In the genomic region with DNA sequence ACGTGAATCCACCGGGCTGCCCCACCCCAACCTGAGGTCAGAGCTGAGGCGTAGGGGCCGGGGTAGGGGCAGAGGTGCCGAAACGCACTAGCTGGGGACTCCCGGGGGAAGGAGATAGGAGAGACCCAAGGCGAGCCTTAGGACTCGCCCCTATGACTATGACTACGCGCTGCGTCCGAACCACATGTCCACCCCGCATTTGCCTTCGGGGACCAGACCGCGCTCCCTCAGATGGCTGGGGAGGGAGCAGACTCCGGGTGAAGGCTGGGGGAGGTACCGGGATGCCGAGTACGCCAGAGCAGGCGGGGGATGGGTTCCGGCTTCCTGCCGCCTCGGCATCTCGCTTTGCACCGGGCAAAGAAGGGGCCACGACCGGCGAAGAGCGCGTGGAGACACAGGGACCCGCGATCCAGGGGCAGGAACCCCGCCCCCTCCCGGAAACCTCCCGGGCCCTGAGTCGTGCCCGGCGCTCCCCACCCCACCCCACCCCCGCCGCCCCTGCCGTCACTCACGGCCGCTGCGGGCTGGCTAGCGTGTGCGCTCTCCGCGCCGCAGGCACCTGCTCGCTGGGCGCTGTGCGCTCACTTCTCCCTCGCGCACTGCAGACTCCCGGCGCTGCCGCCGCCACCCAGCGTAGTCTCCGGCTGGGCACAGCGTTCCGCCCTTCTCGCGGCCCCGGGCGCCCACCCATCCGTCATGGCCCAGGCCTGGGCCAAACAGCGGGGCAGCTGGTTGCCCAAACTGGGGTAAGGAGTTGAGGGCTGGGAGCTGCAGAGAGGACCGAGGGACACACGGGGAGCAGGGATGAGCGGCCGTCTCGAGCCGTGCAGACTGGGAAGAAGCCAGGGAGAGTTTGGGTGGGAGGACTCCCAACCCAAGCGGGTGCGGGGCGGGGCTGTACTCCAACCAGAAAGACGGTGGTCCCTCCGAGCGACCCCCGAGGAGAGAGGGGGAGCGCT, we compare ENCODE assay signal across 13 cellular contexts. TPM values are rescaled to one million over a fixed set of nuclear protein-coding genes. Genes with fewer than 3 reads are reported as not detected.
DNase-seq lines count a peak whose midpoint lies in the region; ATAC-seq and TF ChIP-seq lines count a peak whose summit lies in the region.
"Had no signal": no experiment of that assay in that cellular context is flagged by ENCODE, and none has a peak within 500 bp of the region (broad histone marks: within the 10 kb centered on the region; RNA-seq: fewer than 3 reads in every experiment).

No MANE protein-coding gene starts in this region.

- H3K9me3 Mint-ChIP-seq in activated T-cell treated with anti-CD3 and anti-CD28 coated beads, Interleukin-2, amount 50 U/mL, for 4 hours: no peaks in the 10 kb centered on the region
- peaks cover 5% of the 10 kb centered on the region in 2 donors for H3K9me3 Mint-ChIP-seq in stimulated activated naive B cell treated with anti-CD40 and anti-IgM and Interleukin-4, amounts not matched to agents 10 μg/mL and 1 μg/mL and 100 μg/mL, for 72 hours

- peaks cover 51% of the 10 kb centered on the region for H3K4me1 ChIP-seq in suprapubic skin

- H3K27ac ChIP-seq in suprapubic skin: no peak overlapping the region

- peaks cover 63% of the 10 kb centered on the region for H3K27me3 Mint-ChIP-seq in activated T-cell treated with anti-CD3 and anti-CD28 coated beads, Interleukin-2, amount 50 U/mL, for 4 hours (ENCODE audit: low read depth)
- H3K27me3 Mint-ChIP-seq in stimulated activated naive B cell treated with anti-CD40 and anti-IgM and Interleukin-4, amounts not matched to agents 10 μg/mL and 1 μg/mL and 100 μg/mL, for 72 hours: peaks cover 48 to 83% of the 10 kb centered on the region in 2 donors

- no peaks in the 10 kb centered on the region for H3K36me3 ChIP-seq in suprapubic skin

- H3K27me3 ChIP-seq in suprapubic skin: peaks cover 95% of the 10 kb centered on the region

- TF ChIP-seq POLR2A in suprapubic skin (IDR thresholded peaks at IDR 0.05): no peak

- H3K36me3 Mint-ChIP-seq in activated T-cell treated with anti-CD3 and anti-CD28 coated beads, Interleukin-2, amount 50 U/mL, for 4 hours (ENCODE audit: insufficient read depth): no peaks in the 10 kb centered on the region
- peaks cover 2 to 13% of the 10 kb centered on the region in 2 donors for H3K36me3 Mint-ChIP-seq in stimulated activated naive B cell treated with anti-CD40 and anti-IgM and Interleukin-4, amounts not matched to agents 10 μg/mL and 1 μg/mL and 100 μg/mL, for 72 hours

- TF ChIP-seq CTCF in suprapubic skin (IDR thresholded peaks at IDR 0.05): no peak

- TF ChIP-seq EP300 in suprapubic skin (IDR thresholded peaks at IDR 0.05): no peak

- peak overlapping the region; percentile 70 for H3K27ac Mint-ChIP-seq in stimulated activated naive B cell treated with anti-CD40 and anti-IgM and Interleukin-4, amounts not matched to agents 10 μg/mL and 1 μg/mL and 100 μg/mL, for 72 hours

- peak overlapping the region; percentile 62 for H3K4me3 Mint-ChIP-seq in activated T-cell treated with anti-CD3 and anti-CD28 coated beads, Interleukin-2, amount 50 U/mL, for 4 hours
- peak overlapping the region; percentile 65 to 69 for H3K4me3 Mint-ChIP-seq in stimulated activated naive B cell treated with anti-CD40 and anti-IgM and Interleukin-4, amounts not matched to agents 10 μg/mL and 1 μg/mL and 100 μg/mL, for 72 hours

- DNase-seq in activated T-cell treated with anti-CD3 and anti-CD28 coated beads, Interleukin-2, amount 50 U/mL, for 4 hours: no peak
- DNase-seq in activated T-cell treated with anti-CD3 and anti-CD28 coated beads for 4 hours: no peak
- DNase-seq in activated T-cell treated with anti-CD3 and anti-CD28 coated beads, Interleukin-2, amount 50 U/mL, for 48 hours: peak; percentile 24 to 44
- peak; percentile 58 for DNase-seq in iPS-NIHi7 (ENCODE audit: extremely low spot score)
- no peak for DNase-seq in stimulated activated naive B cell treated with anti-CD40 and anti-IgM and Interleukin-4, amounts not matched to agents 10 μg/mL and 1 μg/mL and 100 μg/mL, for 72 hours
- no peak for DNase-seq in NCI-H82 (lab: John Stamatoyannopoulos, UW)
- DNase-seq in DMS153 treated with DMSO at 0.1 percent for 48 hours (lab: John Stamatoyannopoulos, UW; ENCODE audit: unreplicated experiment): no peak
- DNase-seq in suprapubic skin (ENCODE audit: low spot score in 2 of 2): no peak
- DNase-seq: effector CD4-positive, alpha-beta T cell; RPMI8226 had no signal

- peak; percentile 9 to 25 for ATAC-seq in activated T-cell treated with anti-CD3 and anti-CD28 coated beads, Interleukin-2, amount 50 U/mL, for 4 hours
- peak in 1 of 2 donors; percentile 17 for ATAC-seq in stimulated activated naive B cell treated with anti-CD40 and anti-IgM and Interleukin-4, amounts not matched to agents 10 μg/mL and 1 μg/mL and 100 μg/mL, for 72 hours (replicated peaks)
- ATAC-seq: left lobe of liver had no signal

- under 1% methylated on average over 23 of the region's 84 CpGs for WGBS in suprapubic skin

- H3K9me3 ChIP-seq in suprapubic skin: no peaks in the 10 kb centered on the region

- H3K4me1 Mint-ChIP-seq in activated T-cell treated with anti-CD3 and anti-CD28 coated beads, Interleukin-2, amount 50 U/mL, for 4 hours (ENCODE audit: low read depth): peaks cover 29% of the 10 kb centered on the region
- H3K4me1 Mint-ChIP-seq in stimulated activated naive B cell treated with anti-CD40 and anti-IgM and Interleukin-4, amounts not matched to agents 10 μg/mL and 1 μg/mL and 100 μg/mL, for 72 hours: peaks cover 22 to 34% of the 10 kb centered on the region in 2 donors

- H3K4me3 ChIP-seq in suprapubic skin: no peak overlapping the region

RNA-seq across cellular contexts. Expression of gene VSTM2B, which starts 0.6 kb away (rescaled TPM):
- total RNA-seq in activated T-cell treated with anti-CD3 and anti-CD28 coated beads, Interleukin-2, amount 50 U/mL, for 4 hours: not detected
- total RNA-seq in suprapubic skin: not detected
- total RNA-seq: activated CD8-positive, alpha-beta memory T cell treated with anti-CD3 and anti-CD28 coated beads for 36 hours; left lobe of liver; ureter had no signal

Comparison
In these comparisons a context has a peak if more than half of its experiments do, and no peak if none do; other contexts are left out.
1. DNase-seq: peak in activated T-cell treated with anti-CD3 and anti-CD28 coated beads, Interleukin-2, amount 50 U/mL, for 48 hours (2 of 2) and iPS-NIHi7 (single experiment); none in activated T-cell treated with anti-CD3 and anti-CD28 coated beads, Interleukin-2, amount 50 U/mL, for 4 hours (single experiment), activated T-cell treated with anti-CD3 and anti-CD28 coated beads for 4 hours (single experiment), stimulated activated naive B cell treated with anti-CD40 and anti-IgM and Interleukin-4, amounts not matched to agents 10 μg/mL and 1 μg/mL and 100 μg/mL, for 72 hours (single experiment), NCI-H82 (single experiment), DMS153 treated with DMSO at 0.1 percent for 48 hours (single experiment) and suprapubic skin (0 of 2).